In the genomic region with DNA sequence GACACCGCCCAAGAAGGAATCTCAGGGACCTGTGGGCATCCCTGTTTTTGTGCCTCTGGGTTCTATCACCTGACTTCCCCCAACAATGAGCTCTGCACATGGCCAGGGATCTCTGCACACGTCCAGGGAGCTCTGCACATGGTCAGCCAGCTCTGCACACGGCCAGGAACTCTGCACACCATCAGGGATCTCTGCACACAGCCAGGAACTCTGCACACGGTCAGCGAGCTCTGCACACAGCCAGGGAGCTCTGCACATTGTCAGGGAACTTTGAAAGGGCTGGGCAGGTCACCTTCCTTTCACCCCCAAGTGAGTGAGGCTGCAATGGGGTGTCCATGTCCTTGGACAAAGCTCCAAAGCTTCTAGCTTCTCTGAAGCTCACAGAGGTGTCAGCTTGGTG, we compare ENCODE assay signal across 23 cellular contexts.
"Had no signal": no experiment of that assay in that cellular context is flagged by ENCODE, and none has a peak within 500 bp of the region (broad histone marks: within the 10 kb centered on the region; RNA-seq: fewer than 3 reads in every experiment).

No MANE protein-coding gene starts in this region.

- H3K9me3 ChIP-seq: breast epithelium, neutrophil, ovary, psoas muscle, right atrium auricular region, thyroid gland had no signal

- H3K4me3 Mint-ChIP-seq: activated CD4-positive, alpha-beta memory T cell treated with anti-CD3 and anti-CD28 coated beads, Interleukin-2, amount 10 ng/mL, durations not matched to agents 7 days and 5 days; activated CD4-positive, alpha-beta T cell treated with anti-CD3 and anti-CD28 coated beads, Interleukin-2, amount 10 ng/mL, durations not matched to agents 24 days and 14 days; activated naive CD4-positive, alpha-beta T cell treated with anti-CD3 and anti-CD28 coated beads for 36 hours; activated T-cell treated with anti-CD3 and anti-CD28 coated beads, Interleukin-2, amount 50 U/mL, for 72 hours; central memory CD8-positive, alpha-beta T cell; natural killer cell treated with Interleukin-12 subunit alpha and Interleukin-12 subunit beta and Interleukin-15 and Interleukin-18, amount 100 ng/mL, for 72 hours; stimulated activated naive CD8-positive, alpha-beta T cell treated with anti-CD3 and anti-CD28 coated beads, Interleukin-15, Interleukin-2, amounts not matched to agents 100 ng/mL and 50 ng/mL, for 24 hours had no signal

- FAIRE-seq: colon had no signal

- H3K9me3 Mint-ChIP-seq: activated CD4-positive, alpha-beta memory T cell treated with anti-CD3 and anti-CD28 coated beads, Interleukin-2, amount 10 ng/mL, durations not matched to agents 7 days and 5 days; activated CD4-positive, alpha-beta T cell treated with anti-CD3 and anti-CD28 coated beads, Interleukin-2, amount 10 ng/mL, durations not matched to agents 24 days and 14 days; activated naive CD4-positive, alpha-beta T cell treated with anti-CD3 and anti-CD28 coated beads for 36 hours; activated naive CD8-positive, alpha-beta T cell treated with anti-CD3 and anti-CD28 coated beads, Interleukin-2, amount 10 ng/mL, durations not matched to agents 7 days and 5 days; activated T-cell treated with anti-CD3 and anti-CD28 coated beads, Interleukin-2, amount 50 U/mL, for 72 hours; central memory CD8-positive, alpha-beta T cell; natural killer cell treated with Interleukin-12 subunit alpha and Interleukin-12 subunit beta and Interleukin-15 and Interleukin-18, amount 100 ng/mL, for 72 hours; stimulated activated naive CD8-positive, alpha-beta T cell treated with anti-CD3 and anti-CD28 coated beads, Interleukin-15, Interleukin-2, amounts not matched to agents 100 ng/mL and 50 ng/mL, for 24 hours had no signal

- DNase-seq: activated effector memory CD4-positive, alpha-beta T cell treated with Interleukin-2 at 50 U/mL for 16 hours; activated naive CD4-positive, alpha-beta T cell treated with anti-CD3 and anti-CD28 coated beads for 36 hours; activated naive CD8-positive, alpha-beta T cell treated with anti-CD3 and anti-CD28 coated beads, Interleukin-2, amount 10 ng/mL, durations not matched to agents 7 days and 5 days; activated T-cell treated with anti-CD3 and anti-CD28 coated beads, Interleukin-2, amount 50 U/mL, for 72 hours; amniotic stem cell; effector memory CD4-positive, alpha-beta T cell; foreskin melanocyte; hypothalamus; midbrain; ovary; psoas muscle; stimulated activated CD4-positive, alpha-beta T cell treated with anti-CD3 and anti-CD28 coated beads, Interleukin-1b, Interleukin-23, amount 100 ng/mL, for 48 hours; substantia nigra; thyroid gland had no signal

- H3K4me3 ChIP-seq: breast epithelium, ovary, psoas muscle, right atrium auricular region, thyroid gland had no signal

- H3K4me1 Mint-ChIP-seq: central memory CD8-positive, alpha-beta T cell had no signal

- ATAC-seq: natural killer cell treated with Interleukin-12 subunit alpha and Interleukin-12 subunit beta and Interleukin-15 and Interleukin-18, amount 100 ng/mL, for 72 hours had no signal

- H3K36me3 ChIP-seq: breast epithelium, neutrophil, ovary, right atrium auricular region, thyroid gland had no signal

- H3K27me3 ChIP-seq: ovary had no signal

- H3K27ac ChIP-seq: breast epithelium, neutrophil, ovary, psoas muscle, right atrium auricular region, thyroid gland had no signal

- H3K36me3 Mint-ChIP-seq: activated naive CD8-positive, alpha-beta T cell treated with anti-CD3 and anti-CD28 coated beads, Interleukin-2, amount 10 ng/mL, durations not matched to agents 7 days and 5 days; natural killer cell treated with Interleukin-12 subunit alpha and Interleukin-12 subunit beta and Interleukin-15 and Interleukin-18, amount 100 ng/mL, for 72 hours had no signal

- H3K27ac Mint-ChIP-seq: activated CD4-positive, alpha-beta memory T cell treated with anti-CD3 and anti-CD28 coated beads, Interleukin-2, amount 10 ng/mL, durations not matched to agents 7 days and 5 days; activated CD4-positive, alpha-beta T cell treated with anti-CD3 and anti-CD28 coated beads, Interleukin-2, amount 10 ng/mL, durations not matched to agents 24 days and 14 days; activated naive CD4-positive, alpha-beta T cell treated with anti-CD3 and anti-CD28 coated beads for 36 hours; activated T-cell treated with anti-CD3 and anti-CD28 coated beads, Interleukin-2, amount 50 U/mL, for 72 hours; natural killer cell treated with Interleukin-12 subunit alpha and Interleukin-12 subunit beta and Interleukin-15 and Interleukin-18, amount 100 ng/mL, for 72 hours; stimulated activated naive CD8-positive, alpha-beta T cell treated with anti-CD3 and anti-CD28 coated beads, Interleukin-15, Interleukin-2, amounts not matched to agents 100 ng/mL and 50 ng/mL, for 24 hours had no signal
